ENCODE assay signal across 8 cellular contexts in the genomic region with DNA sequence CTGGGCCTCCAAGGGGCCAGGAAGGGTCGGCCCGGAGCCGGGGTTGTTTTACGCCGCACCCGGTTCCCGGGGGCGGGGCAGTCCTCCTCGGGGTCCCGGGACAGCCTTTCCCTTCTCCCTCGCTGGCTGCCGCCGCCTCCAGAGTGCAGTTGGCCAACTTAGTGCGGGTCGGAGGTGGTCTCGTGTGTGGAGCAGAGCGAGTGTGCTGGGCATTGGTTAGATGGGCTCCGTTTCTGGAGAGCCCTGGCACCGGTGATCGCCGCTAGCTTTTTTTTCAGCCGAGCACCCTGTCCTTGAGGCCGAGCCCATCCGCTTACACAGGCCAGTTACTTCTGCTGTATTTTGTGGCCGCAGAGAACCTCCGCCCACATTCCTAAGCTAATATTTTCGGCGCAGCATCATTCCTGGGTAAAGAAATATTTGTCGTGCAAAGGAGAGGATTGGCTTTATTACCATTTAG. TPM values are rescaled to one million over a fixed set of nuclear protein-coding genes. Genes with fewer than 3 reads are reported as not detected.
DNase-seq lines count a peak whose midpoint lies in the region; ATAC-seq and TF ChIP-seq lines count a peak whose summit lies in the region.

No MANE protein-coding gene starts in this region.

- intact Hi-C loops in colonic mucosa (cut with DNase I), result no loop called here
- intact Hi-C loops in right lobe of liver (cut with DNase I), result no loop called here

- no peaks in the 10 kb centered on the region for H3K9me3 ChIP-seq in RWPE2 (ENCODE audit: severe bottlenecking)
- no peaks in the 10 kb centered on the region for H3K9me3 ChIP-seq in colonic mucosa
- H3K9me3 ChIP-seq in right lobe of liver, result no peaks in the 10 kb centered on the region
- H3K9me3 ChIP-seq in thoracic aorta, result no peaks in the 10 kb centered on the region

- H3K36me3 ChIP-seq in RWPE2 (ENCODE audit: low read depth) (peaks cover 47% of the 10 kb centered on the region), colonic mucosa (no peaks in the 10 kb centered on the region), right lobe of liver (no peaks in the 10 kb centered on the region), thoracic aorta (no peaks in the 10 kb centered on the region)

- DNase-seq in CMK (ENCODE audit: low read depth), result peak; percentile 27
- peak; percentile 89 for DNase-seq in RWPE2 (ENCODE audit: low spot score)
- DNase-seq in colonic mucosa, result peak; percentile 37
- peak in 1 of 3 donors; percentile 33 for DNase-seq in right lobe of liver
- no peak for DNase-seq in thoracic aorta (ENCODE audit: low spot score)
- DNase-seq in NCI-H128 (lab: John Stamatoyannopoulos, UW; ENCODE audit: unreplicated experiment), result no peak

- H3K4me3 ChIP-seq in RWPE2 (ENCODE audit: severe bottlenecking) (peak overlapping the region; percentile 86), colonic mucosa (peak overlapping the region; percentile 94), right lobe of liver (peak overlapping the region; percentile 59 to 92 (median 88)), thoracic aorta (peak overlapping the region; percentile 89)

- peak overlapping the region; percentile 63 to 64 for H3K9ac ChIP-seq in colonic mucosa (ENCODE audit: low read depth in 2 of 2, low read length in 2 of 2)

- H3K27ac ChIP-seq in RWPE2 (ENCODE audit: poor library complexity, severe bottlenecking) (peak overlapping the region; percentile 90), colonic mucosa (no peak overlapping the region), right lobe of liver (peak overlapping the region in 1 of 3 donors; percentile 5), thoracic aorta (peak overlapping the region; percentile 90 to 91)

- no peak for TF ChIP-seq POLR2A in right lobe of liver (IDR thresholded peaks at IDR 0.05)

- H3K27me3 ChIP-seq in RWPE2 (ENCODE audit: insufficient read depth, poor library complexity, severe bottlenecking) (no peaks in the 10 kb centered on the region), colonic mucosa (no peaks in the 10 kb centered on the region), right lobe of liver (no peaks in the 10 kb centered on the region), thoracic aorta (replicated peaks; ENCODE audit: insufficient read depth) (no peaks in the 10 kb centered on the region)

- no peak for TF ChIP-seq CTCF in RWPE2 (IDR thresholded peaks at IDR 0.05; ENCODE audit: poor library complexity, severe bottlenecking)
- TF ChIP-seq CTCF in colonic mucosa (IDR thresholded peaks at IDR 0.05), result no peak
- TF ChIP-seq CTCF in right lobe of liver (IDR thresholded peaks at IDR 0.05), result no peak
- TF ChIP-seq CTCF in thoracic aorta (IDR thresholded peaks at IDR 0.05), result no peak

- H3K4me1 ChIP-seq in RWPE2 (ENCODE audit: insufficient read depth, poor library complexity, severe bottlenecking) (peaks cover 13% of the 10 kb centered on the region), colonic mucosa (no peaks in the 10 kb centered on the region), right lobe of liver (peaks cover 0 to 4% (median 0%) of the 10 kb centered on the region in 4 donors), thoracic aorta (ENCODE audit: control insufficient read depth in 1 of 2, low read depth in 2 of 2) (peaks cover 7 to 51% of the 10 kb centered on the region in 2 donors)

- ATAC-seq in GM19023 (IDR thresholded peaks at IDR 0.05; ENCODE audit: unreplicated experiment) (peak; percentile 40), HG03159 (IDR thresholded peaks at IDR 0.05; ENCODE audit: unreplicated experiment) (peak; percentile 30), RWPE2 (ENCODE audit: low read depth) (peak; percentile 75), right lobe of liver (peak; percentile 33 to 46 (median 37)), thoracic aorta (ENCODE audit: insufficient number of reproducible peaks, low FRiP score, low read depth) (peak; percentile 68)

- WGBS in right lobe of liver (ENCODE audit: insufficient coverage, low coverage, low lambda C conversion rate, missing lambda C conversion rate), result 2% methylated on average over 9 of the region's 29 CpGs

RNA-seq across cellular contexts. Expression of gene KIF23, which starts 0.6 kb away (rescaled TPM):
- total RNA-seq in colonic mucosa (10 to 100 TPM in 1 of 2 donors, 1 to 10 TPM in 1; 9.5 to 38.3 TPM), right lobe of liver (1 to 10 TPM in 4 of 6 experiments, under 1 TPM in 2; 0.09 to 2.2 (median 1.2) TPM), thoracic aorta (10 to 100 TPM in 1 of 2 donors, 1 to 10 TPM in 1; 9.8 to 20.6 TPM)

RNA-seq across cellular contexts. Expression of gene RPLP1, which starts 37.9 kb away (rescaled TPM):
- total RNA-seq in colonic mucosa (1,000 to 10,000 TPM; 1,531 to 1,739 TPM), right lobe of liver (100 to 1,000 TPM; 164 to 536 (median 471) TPM), thoracic aorta (100 to 1,000 TPM; 444 to 515 TPM)

Comparison
In these comparisons a context has a peak if more than half of its experiments do, and no peak if none do; other contexts are left out.
1. DNase-seq: peak in CMK (single experiment), RWPE2 (single experiment) and colonic mucosa (single experiment); none in thoracic aorta (single experiment) and NCI-H128 (single experiment).
2. Peak in every context shown above with its lines, with median percentiles within 50 percentile points of each other: ATAC-seq and H3K4me3 ChIP-seq.